ENCODE assay signal across 20 cellular contexts in genomic region chr14:79466938-79467527, GRCh38.
"Had no signal": no experiment of that assay in that cellular context is flagged by ENCODE, and none has a peak within 500 bp of the region (broad histone marks: within the 10 kb centered on the region; RNA-seq: fewer than 3 reads in every experiment).

No MANE protein-coding gene starts in this region.

- H3K4me3 ChIP-seq: colonic mucosa, psoas muscle, right lobe of liver, spleen, stomach, thoracic aorta, transverse colon had no signal

- H3K4me1 ChIP-seq: colonic mucosa, psoas muscle, right lobe of liver, spleen had no signal

- H3K36me3 Mint-ChIP-seq: naive B cell had no signal

- H3K36me3 ChIP-seq: colonic mucosa, right lobe of liver, spleen, stomach, thoracic aorta, transverse colon had no signal

- H3K4me3 Mint-ChIP-seq: naive B cell, nephron had no signal

- H3K9me3 ChIP-seq: colonic mucosa, psoas muscle, right lobe of liver, spleen, stomach, thoracic aorta, transverse colon had no signal

- H3K27ac ChIP-seq: colonic mucosa, psoas muscle, right lobe of liver, spleen, stomach, thoracic aorta, transverse colon had no signal

- H3K9me3 Mint-ChIP-seq: nephron had no signal

- ATAC-seq: psoas muscle, right lobe of liver had no signal

- DNase-seq: colonic mucosa; dermis blood vessel endothelial cell; foreskin melanocyte; head of caudate nucleus; hippocampal formation; kidney glomerular epithelial cell; mesendoderm; naive B cell; psoas muscle; retina; right lobe of liver; spleen; stimulated activated CD4-positive, alpha-beta T cell treated with anti-CD3 and anti-CD28 coated beads, Interleukin-2, amount 100 ng/mL, for 24 hours; stimulated activated CD4-positive, alpha-beta T cell treated with anti-CD3 and anti-CD28 coated beads, Interleukin-4, amount 100 ng/mL, for 4 hours; stimulated activated naive CD4-positive, alpha-beta T cell; stomach; substantia nigra had no signal

- H3K4me1 Mint-ChIP-seq: naive B cell had no signal

- H3K27me3 Mint-ChIP-seq: naive B cell had no signal

- H3K27me3 ChIP-seq: colonic mucosa, right lobe of liver, spleen, stomach, transverse colon had no signal
